Comparison of ENCODE assay signal across 19 cellular contexts in genomic region chr9:81822263-81822865, GRCh38.
A peak's percentile ranks its signal among the peaks of the same experiment; 100 is the strongest.
DNase-seq lines count a peak whose midpoint lies in the region; ATAC-seq, FAIRE-seq and TF ChIP-seq lines count a peak whose summit lies in the region.
"Had no signal": no experiment of that assay in that cellular context is flagged by ENCODE, and none has a peak within 500 bp of the region (broad histone marks: within the 10 kb centered on the region; RNA-seq: fewer than 3 reads in every experiment).

No MANE protein-coding gene starts in this region.

- H3K4me3 Mint-ChIP-seq in endodermal cell (peak overlapping the region; percentile 2), neural progenitor cell (peak overlapping the region; percentile 5)
- H3K4me3 Mint-ChIP-seq: CD14-positive monocyte had no signal

- H2AK5ac ChIP-seq in neuronal stem cell (ENCODE audit: low read depth, low read length): no peak overlapping the region

- H3K27ac Mint-ChIP-seq in endodermal cell (peak overlapping the region; percentile 18), neural progenitor cell (peak overlapping the region; percentile 74)
- H3K27ac Mint-ChIP-seq: CD14-positive monocyte had no signal

- no peaks in the 10 kb centered on the region for H4K20me1 ChIP-seq in neural progenitor cell (ENCODE audit: low read depth)

- intact Hi-C loops in pancreas (cut with DNase I): no loop called here

- H3K9ac ChIP-seq in endodermal cell (ENCODE audit: extremely low read depth, low read length, poor library complexity, severe bottlenecking) (no peak overlapping the region), neural progenitor cell (no peak overlapping the region), neuronal stem cell (ENCODE audit: low read depth, low read length, poor library complexity) (no peak overlapping the region)

- H3K14ac ChIP-seq in neuronal stem cell (ENCODE audit: low read length): no peak overlapping the region

- H3K4me2 ChIP-seq in neural progenitor cell (peak overlapping the region; percentile 35), neuronal stem cell (ENCODE audit: insufficient read depth, low read length, poor library complexity, severe bottlenecking) (no peak overlapping the region)

- H3K23ac ChIP-seq in neuronal stem cell (ENCODE audit: low read depth, low read length, poor library complexity): no peak overlapping the region

- no peak overlapping the region for H4K91ac ChIP-seq in neuronal stem cell (ENCODE audit: low read depth, low read length, poor library complexity)

- H2BK5ac ChIP-seq in neuronal stem cell (ENCODE audit: low read length): no peak overlapping the region

- ATAC-seq in HG03354 (IDR thresholded peaks at IDR 0.05; ENCODE audit: poor library complexity, severe bottlenecking, unreplicated experiment): no peak
- no peak for ATAC-seq in pancreas

- DNase-seq in SJCRH30 (peak in 1 of 2 experiments; percentile 41), endodermal cell (no peak), neural progenitor cell (ENCODE audit: low spot score) (peak; percentile 63), neuronal stem cell (ENCODE audit: low spot score) (no peak), pancreas (no peak), CD1c-positive myeloid dendritic cell (ENCODE audit: extremely low spot score) (no peak)
- DNase-seq: Caco-2, DMS53, Karpas-422, MM.1S, NCI-H1105 treated with DMSO at 0.1 percent for 48 hours, NCI-H187, RPMI8226, SIG-M5 had no signal

- no peaks in the 10 kb centered on the region for H3K79me2 ChIP-seq in neural progenitor cell (ENCODE audit: low read depth)

- H3K27me3 Mint-ChIP-seq in endodermal cell (ENCODE audit: insufficient read depth): peaks cover 24% of the 10 kb centered on the region
- H3K27me3 Mint-ChIP-seq in neural progenitor cell (ENCODE audit: insufficient read depth, low read depth): peaks cover 12% of the 10 kb centered on the region

- no peak overlapping the region for H2BK15ac ChIP-seq in neuronal stem cell (ENCODE audit: low read length)

- H3K4ac ChIP-seq in neuronal stem cell (ENCODE audit: low read length): no peak overlapping the region

- H3K36me3 ChIP-seq in SJCRH30: no peaks in the 10 kb centered on the region
- no peaks in the 10 kb centered on the region for H3K36me3 ChIP-seq in endodermal cell (ENCODE audit: control insufficient read depth, insufficient read depth, low read length)
- H3K36me3 ChIP-seq in neural progenitor cell: no peaks in the 10 kb centered on the region
- no peaks in the 10 kb centered on the region for H3K36me3 ChIP-seq in neuronal stem cell (replicated peaks in 1 of 2; ENCODE audit: control insufficient read depth in 2 of 2, insufficient read depth in 2 of 2, low read length in 2 of 2)
- no peaks in the 10 kb centered on the region for H3K36me3 ChIP-seq in pancreas
- H3K36me3 ChIP-seq: HAP-1 had no signal

- H3K9me3 Mint-ChIP-seq in endodermal cell (no peaks in the 10 kb centered on the region), neural progenitor cell (no peaks in the 10 kb centered on the region)

- H3F3A ChIP-seq in neural progenitor cell (ENCODE audit: low read depth): peaks cover 39% of the 10 kb centered on the region

- H3K9me3 ChIP-seq in SJCRH30 (replicated peaks) (no peaks in the 10 kb centered on the region), endodermal cell (ENCODE audit: control insufficient read depth, low read length) (no peaks in the 10 kb centered on the region), neural progenitor cell (ENCODE audit: low read depth) (no peaks in the 10 kb centered on the region), neuronal stem cell (replicated peaks in 1 of 2; ENCODE audit: control insufficient read depth in 2 of 2, insufficient read depth in 1 of 2, low read depth in 1 of 2, low read length in 2 of 2) (no peaks in the 10 kb centered on the region), pancreas (no peaks in the 10 kb centered on the region)
- H3K9me3 ChIP-seq: Caco-2, HAP-1 had no signal

- no peak overlapping the region for H2BK120ac ChIP-seq in neuronal stem cell (ENCODE audit: low read depth, low read length)

- H3K4me3 ChIP-seq in SJCRH30: no peak overlapping the region
- no peak overlapping the region for H3K4me3 ChIP-seq in endodermal cell (ENCODE audit: low read length)
- no peak overlapping the region for H3K4me3 ChIP-seq in neural progenitor cell
- H3K4me3 ChIP-seq in neuronal stem cell (ENCODE audit: low read length in 2 of 2): no peak overlapping the region
- no peak overlapping the region for H3K4me3 ChIP-seq in pancreas
- H3K4me3 ChIP-seq: HAP-1 had no signal

- FAIRE-seq in G401.6 (lab: Jason Lieb, UNC) (peak; percentile 81), pancreas (lab: Jason Lieb, UNC) (no peak)
- FAIRE-seq: GM19239 had no signal

- 73 to 97% methylated on average over 3 to 6 of the region's 7 CpGs for WGBS in endodermal cell (ENCODE audit: insufficient coverage in 1 of 2, insufficient read length in 1 of 2), 2 experiments
- WGBS in neuronal stem cell (ENCODE audit: extremely low coverage in 2 of 2, insufficient read length in 2 of 2, insufficient replicate concordance in 1 of 2), 2 donors: no CpG with 5 or more reads among the region's 7 CpGs
- WGBS in pancreas, 2 donors: 50 to 65% methylated on average over 7 of the region's 7 CpGs

- H3K27me3 ChIP-seq in SJCRH30 (no peaks in the 10 kb centered on the region), endodermal cell (ENCODE audit: control insufficient read depth, insufficient read depth, low read length, poor library complexity, severe bottlenecking) (peaks cover 4% of the 10 kb centered on the region), neural progenitor cell (no peaks in the 10 kb centered on the region), neuronal stem cell (ENCODE audit: control insufficient read depth in 3 of 3, insufficient read depth in 3 of 3, low read depth in 1 of 3, low read length in 3 of 3) (no peaks in the 10 kb centered on the region), pancreas (no peaks in the 10 kb centered on the region)

- H3K36me3 Mint-ChIP-seq in endodermal cell (ENCODE audit: low read depth): no peaks in the 10 kb centered on the region
- peaks cover 2% of the 10 kb centered on the region for H3K36me3 Mint-ChIP-seq in neural progenitor cell
- H3K36me3 Mint-ChIP-seq: CD14-positive monocyte had no signal

- no peaks in the 10 kb centered on the region for H3K79me1 ChIP-seq in neuronal stem cell (ENCODE audit: low read depth, low read length)

- TF ChIP-seq CTCF in endodermal cell (conservative IDR thresholded peaks at IDR 0.05): no peak
- no peak for TF ChIP-seq CTCF in neural progenitor cell (IDR thresholded peaks at IDR 0.05)
- TF ChIP-seq CTCF in pancreas (IDR thresholded peaks at IDR 0.05): no peak

- H3K4me1 Mint-ChIP-seq in endodermal cell (peaks cover 80% of the 10 kb centered on the region), neural progenitor cell (peaks cover 82% of the 10 kb centered on the region)
- H3K4me1 Mint-ChIP-seq: CD14-positive monocyte had no signal

- H4K8ac ChIP-seq in neuronal stem cell (ENCODE audit: low read depth, low read length): no peak overlapping the region

- peak overlapping the region; percentile 15 for H3K27ac ChIP-seq in SJCRH30
- H3K27ac ChIP-seq in endodermal cell (ENCODE audit: low read depth, low read length): peak overlapping the region; percentile 22
- H3K27ac ChIP-seq in neural progenitor cell: no peak overlapping the region
- H3K27ac ChIP-seq in neuronal stem cell (replicated peaks; ENCODE audit: low read length): no peak overlapping the region
- H3K27ac ChIP-seq in pancreas: no peak overlapping the region

- H3K4me1 ChIP-seq in SJCRH30 (peaks cover 40% of the 10 kb centered on the region), endodermal cell (ENCODE audit: control insufficient read depth, insufficient read depth, low read length) (peaks cover 18% of the 10 kb centered on the region), neural progenitor cell (peaks cover 52% of the 10 kb centered on the region), neuronal stem cell (ENCODE audit: control insufficient read depth in 2 of 2, insufficient read depth in 1 of 2, low read depth in 1 of 2, low read length in 2 of 2) (peaks cover 22 to 25% of the 10 kb centered on the region in 2 donors), pancreas (no peaks in the 10 kb centered on the region)
- H3K4me1 ChIP-seq: HAP-1 had no signal

- no peak overlapping the region for H2AFZ ChIP-seq in neural progenitor cell (replicated peaks)
- no peak overlapping the region for H2AFZ ChIP-seq in neuronal stem cell (ENCODE audit: low read length)

- no peak overlapping the region for H3K18ac ChIP-seq in neuronal stem cell (ENCODE audit: low read length)

- no peak overlapping the region for H2BK12ac ChIP-seq in neuronal stem cell (ENCODE audit: low read length)

Comparison
In these comparisons a context has a peak if more than half of its experiments do, and no peak if none do; other contexts are left out.
1. H3K27ac ChIP-seq: peak in SJCRH30 (single experiment) and endodermal cell (single experiment); none in neural progenitor cell (single experiment), neuronal stem cell (single experiment) and pancreas (0 of 4).